Comparison of ENCODE assay signal across 1 cellular context in the genomic region with DNA sequence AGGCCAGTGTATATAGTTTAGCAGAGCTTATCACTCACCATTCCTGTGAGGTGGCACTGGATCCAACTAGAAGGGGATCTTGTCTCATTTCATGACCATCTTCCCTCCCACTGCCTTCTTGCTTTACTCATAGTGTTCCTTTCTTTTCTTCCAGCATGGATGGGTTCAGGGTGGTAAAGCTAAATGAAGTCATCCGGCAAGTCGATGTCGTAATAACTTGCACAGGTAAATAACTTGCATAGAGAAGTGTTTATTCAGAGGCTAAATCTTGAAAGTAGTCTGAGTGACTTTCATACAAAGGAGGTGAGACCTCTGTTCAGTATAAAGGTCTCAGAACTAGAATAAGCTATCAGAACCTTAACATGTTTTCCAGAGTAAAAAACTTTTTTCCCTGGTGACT.
TF ChIP-seq lines count a peak whose summit lies in the region.

No MANE protein-coding gene starts in this region.

TF ChIP-seq in HepG2, 621 proteins besides CTCF, POLR2A, EP300 and RAD21:
- TF ChIP-seq CEBPB (IDR thresholded peaks at IDR 0.05; ENCODE audit: borderline replicate concordance, low read depth, low read length) (peak; percentile 78), MATR3 (CRISPR knock-in tag; IDR thresholded peaks at IDR 0.05) (no peak), NFE2L1 (CRISPR knock-in tag; IDR thresholded peaks at IDR 0.05; ENCODE audit: borderline replicate concordance) (no peak), MYNN (CRISPR knock-in tag; IDR thresholded peaks at IDR 0.05; ENCODE audit: low read depth) (no peak)
TF ChIP-seq in HepG2: peak in this region for 1.
